Comparison of ENCODE assay signal across 16 cellular contexts in the genomic region with DNA sequence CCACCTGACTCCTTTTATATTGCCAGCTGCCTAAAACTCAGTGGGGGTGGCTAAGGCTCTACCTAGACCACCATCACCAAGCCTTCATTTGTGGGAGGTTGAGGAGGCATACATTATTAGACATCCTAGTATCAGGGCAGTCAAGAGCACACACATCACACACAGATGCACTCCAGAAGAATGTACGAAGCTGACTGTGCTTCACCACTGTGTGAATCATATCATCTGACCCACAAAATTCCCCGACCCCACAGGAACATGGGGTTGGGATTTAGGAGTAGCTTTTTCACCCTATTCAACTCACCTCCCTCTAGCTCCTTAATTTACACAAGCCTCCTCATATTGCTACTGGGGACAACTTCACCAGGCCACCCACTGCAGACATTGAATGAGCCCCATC.
"Had no signal": no experiment of that assay in that cellular context is flagged by ENCODE, and none has a peak within 500 bp of the region (broad histone marks: within the 10 kb centered on the region; RNA-seq: fewer than 3 reads in every experiment).

No MANE protein-coding gene starts in this region.

- H3K27ac Mint-ChIP-seq: activated naive CD8-positive, alpha-beta T cell treated with anti-CD3 and anti-CD28 coated beads, Interleukin-2, amount 10 ng/mL, durations not matched to agents 7 days and 5 days; activated T-helper 1 cell treated with anti-CD3 and anti-CD28 coated beads, Interleukin-12 subunit alpha, Interleukin-12 subunit beta, Interleukin-2, Interleukin-4 antibody, amounts not matched to agents 30 ng/mL and 10 ng/mL and 1 ng/mL, durations not matched to agents 14 hours and 24 hours and 36 hours; T-cell had no signal

- H3K4me1 Mint-ChIP-seq: activated naive CD8-positive, alpha-beta T cell treated with anti-CD3 and anti-CD28 coated beads, Interleukin-2, amount 10 ng/mL, durations not matched to agents 7 days and 5 days; neural crest cell; T-cell had no signal

- H3K27ac ChIP-seq: esophagus squamous epithelium, pancreas, thoracic aorta had no signal

- H3K36me3 Mint-ChIP-seq: activated naive CD8-positive, alpha-beta T cell treated with anti-CD3 and anti-CD28 coated beads, Interleukin-2, amount 10 ng/mL, durations not matched to agents 7 days and 5 days; T-cell had no signal

- H3K27me3 ChIP-seq: esophagus squamous epithelium, pancreas had no signal

- H3K9me3 ChIP-seq: pancreas, thoracic aorta had no signal

- H3K4me3 Mint-ChIP-seq: activated naive CD8-positive, alpha-beta T cell treated with anti-CD3 and anti-CD28 coated beads, Interleukin-2, amount 10 ng/mL, durations not matched to agents 7 days and 5 days; activated T-helper 1 cell treated with anti-CD3 and anti-CD28 coated beads, Interleukin-12 subunit alpha, Interleukin-12 subunit beta, Interleukin-2, Interleukin-4 antibody, amounts not matched to agents 30 ng/mL and 10 ng/mL and 1 ng/mL, durations not matched to agents 14 hours and 24 hours and 36 hours; neural crest cell; T-cell had no signal

- H3K4me3 ChIP-seq: esophagus squamous epithelium, pancreas, thoracic aorta had no signal

- FAIRE-seq: colon, pancreas, urothelium cell line had no signal

- H3K36me3 ChIP-seq: esophagus squamous epithelium, pancreas, thoracic aorta had no signal

- H3K9me3 Mint-ChIP-seq: activated T-helper 1 cell treated with anti-CD3 and anti-CD28 coated beads, Interleukin-12 subunit alpha, Interleukin-12 subunit beta, Interleukin-2, Interleukin-4 antibody, amounts not matched to agents 30 ng/mL and 10 ng/mL and 1 ng/mL, durations not matched to agents 14 hours and 24 hours and 36 hours had no signal

- ATAC-seq: activated CD4-positive, CD25-positive, alpha-beta regulatory T cell treated with anti-CD3 and anti-CD28 coated beads, Interleukin-2, amount 50 U/mL, for 24 hours; pancreas; sciatic nerve; T-cell had no signal

- H3K4me1 ChIP-seq: esophagus squamous epithelium, pancreas had no signal

- DNase-seq: activated CD4-positive, alpha-beta T cell treated with anti-CD3 and anti-CD28 coated beads, Interleukin-2, amount 50 U/mL, for 1 hour; activated naive CD8-positive, alpha-beta T cell treated with anti-CD3 and anti-CD28 coated beads, Interleukin-2, amount 10 ng/mL, durations not matched to agents 7 days and 5 days; esophagus squamous epithelium; foreskin melanocyte; midbrain; pancreas; stimulated activated CD4-positive, alpha-beta T cell treated with anti-CD3 and anti-CD28 coated beads, Interleukin-2, amount 100 ng/mL, for 24 hours; T-cell; T-helper 9 cell had no signal
